ENCODE assay signal across 12 cellular contexts in genomic region chr9:18438951-18439350, GRCh38. TPM values are rescaled to one million over a fixed set of nuclear protein-coding genes. Genes with fewer than 3 reads are reported as not detected.
DNase-seq lines count a peak whose midpoint lies in the region; ATAC-seq and TF ChIP-seq lines count a peak whose summit lies in the region.
"Had no signal": no experiment of that assay in that cellular context is flagged by ENCODE, and none has a peak within 500 bp of the region (broad histone marks: within the 10 kb centered on the region; RNA-seq: fewer than 3 reads in every experiment).

No MANE protein-coding gene starts in this region.

- H3K36me3 ChIP-seq in PC-9 (ENCODE audit: low read depth) (no peaks in the 10 kb centered on the region), endodermal cell (ENCODE audit: control insufficient read depth, insufficient read depth, low read length) (no peaks in the 10 kb centered on the region), mesendoderm (ENCODE audit: control insufficient read depth, insufficient read depth, low read length) (no peaks in the 10 kb centered on the region), subcutaneous abdominal adipose tissue (ENCODE audit: control insufficient read depth in 5 of 5, insufficient read depth in 5 of 5, low read length in 5 of 5) (no peaks in the 10 kb centered on the region)

- no peaks in the 10 kb centered on the region for H3K36me3 Mint-ChIP-seq in endodermal cell (ENCODE audit: low read depth)
- H3K36me3 Mint-ChIP-seq: activated CD8-positive, alpha-beta memory T cell treated with anti-CD3 and anti-CD28 coated beads, Interleukin-2, amount 10 ng/mL, durations not matched to agents 7 days and 5 days had no signal

- no peaks in the 10 kb centered on the region for H3K79me1 ChIP-seq in mesendoderm (ENCODE audit: low read length)

- no peaks in the 10 kb centered on the region for H3K79me2 ChIP-seq in PC-9 (ENCODE audit: low read depth)
- no peaks in the 10 kb centered on the region for H3K79me2 ChIP-seq in mesendoderm (ENCODE audit: control insufficient read depth, insufficient read depth, low read length)

- peak overlapping the region; percentile 85 for H3K56ac ChIP-seq in mesendoderm (ENCODE audit: low read length)

- H3K27ac ChIP-seq in PC-9 = no peak overlapping the region
- no peak overlapping the region for H3K27ac ChIP-seq in endodermal cell (ENCODE audit: low read depth, low read length)
- no peak overlapping the region for H3K27ac ChIP-seq in mesendoderm (ENCODE audit: low read depth, low read length)
- no peak overlapping the region for H3K27ac ChIP-seq in subcutaneous abdominal adipose tissue (ENCODE audit: low read depth, low read length)

- no peak overlapping the region for H2AK5ac ChIP-seq in mesendoderm (ENCODE audit: low read length)

- no peak for ATAC-seq in GM21619 (IDR thresholded peaks at IDR 0.05; ENCODE audit: unreplicated experiment)
- ATAC-seq in HG03159 (IDR thresholded peaks at IDR 0.05; ENCODE audit: unreplicated experiment) = no peak
- ATAC-seq: activated CD8-positive, alpha-beta memory T cell treated with anti-CD3 and anti-CD28 coated beads, Interleukin-2, amount 10 ng/mL, durations not matched to agents 7 days and 5 days had no signal

- H2AFZ ChIP-seq in PC-9 = peak overlapping the region; percentile 84

- 94% methylated on average over 6 to 7 of the region's 7 CpGs for WGBS in endodermal cell (ENCODE audit: insufficient coverage in 1 of 2, insufficient read length in 1 of 2), 2 experiments
- WGBS in mesendoderm (ENCODE audit: extremely low coverage, insufficient coverage, low lambda C conversion rate) = no CpG with 5 or more reads among the region's 7 CpGs

- TF ChIP-seq CTCF in PC-9 (conservative IDR thresholded peaks at IDR 0.05) = no peak
- TF ChIP-seq CTCF in endodermal cell (conservative IDR thresholded peaks at IDR 0.05) = no peak

- H3F3A ChIP-seq in PC-9 (ENCODE audit: insufficient read depth, low read depth) = no peaks in the 10 kb centered on the region

- H3K27ac Mint-ChIP-seq in endodermal cell = no peak overlapping the region
- H3K27ac Mint-ChIP-seq: activated CD8-positive, alpha-beta memory T cell treated with anti-CD3 and anti-CD28 coated beads, Interleukin-2, amount 10 ng/mL, durations not matched to agents 7 days and 5 days; stimulated activated naive CD8-positive, alpha-beta T cell treated with anti-CD3 and anti-CD28 coated beads, Interleukin-15, Interleukin-2, amounts not matched to agents 100 ng/mL and 50 ng/mL, for 24 hours had no signal

- H3K9me3 Mint-ChIP-seq in endodermal cell = no peaks in the 10 kb centered on the region
- H3K9me3 Mint-ChIP-seq: stimulated activated naive CD8-positive, alpha-beta T cell treated with anti-CD3 and anti-CD28 coated beads, Interleukin-15, Interleukin-2, amounts not matched to agents 100 ng/mL and 50 ng/mL, for 24 hours had no signal

- H3K27me3 ChIP-seq in PC-9 (ENCODE audit: insufficient read depth, low read depth) (no peaks in the 10 kb centered on the region), endodermal cell (ENCODE audit: control insufficient read depth, insufficient read depth, low read length, poor library complexity, severe bottlenecking) (no peaks in the 10 kb centered on the region), mesendoderm (ENCODE audit: insufficient read depth, low read length, poor library complexity) (no peaks in the 10 kb centered on the region), subcutaneous abdominal adipose tissue (ENCODE audit: control insufficient read depth in 5 of 5, insufficient read depth in 4 of 5, low read length in 5 of 5) (no peaks in the 10 kb centered on the region)

- H4K5ac ChIP-seq in mesendoderm (ENCODE audit: low read length) = no peak overlapping the region

- peak overlapping the region; percentile 75 for H3K4me2 ChIP-seq in PC-9
- no peak overlapping the region for H3K4me2 ChIP-seq in mesendoderm (ENCODE audit: low read length)

- POLR2A ChIA-PET in PC-9 (lab: Charles Lee; ENCODE audit: unreplicated experiment) = no interaction called here
- POLR2A ChIA-PET in HEK293T (lab: Yijun Ruan, JAX) = no interaction called here

- BruUV-seq in PC-9 (replicated peaks; lab: Mats Ljungman, UMichigan) = no TSS peak

- H2BK5ac ChIP-seq in mesendoderm (ENCODE audit: low read length) = no peak overlapping the region

- H4K20me1 ChIP-seq in PC-9 (ENCODE audit: insufficient read depth) = no peaks in the 10 kb centered on the region

- H3K27me3 Mint-ChIP-seq in endodermal cell (ENCODE audit: insufficient read depth) = peaks cover 13% of the 10 kb centered on the region

- no peak overlapping the region for H3K18ac ChIP-seq in mesendoderm (ENCODE audit: low read length)

- H3K4me1 Mint-ChIP-seq in endodermal cell = peaks cover 26% of the 10 kb centered on the region
- H3K4me1 Mint-ChIP-seq: activated CD8-positive, alpha-beta memory T cell treated with anti-CD3 and anti-CD28 coated beads, Interleukin-2, amount 10 ng/mL, durations not matched to agents 7 days and 5 days had no signal

- H3K4ac ChIP-seq in mesendoderm (ENCODE audit: low read depth, low read length) = no peak overlapping the region

- no peaks in the 10 kb centered on the region for H3K9me3 ChIP-seq in PC-9 (ENCODE audit: insufficient read depth, low read depth)
- H3K9me3 ChIP-seq in endodermal cell (ENCODE audit: control insufficient read depth, low read length) = no peaks in the 10 kb centered on the region
- no peaks in the 10 kb centered on the region for H3K9me3 ChIP-seq in subcutaneous abdominal adipose tissue (ENCODE audit: control insufficient read depth in 5 of 5, low read length in 5 of 5)

- H3K9ac ChIP-seq in endodermal cell (ENCODE audit: extremely low read depth, low read length, poor library complexity, severe bottlenecking) (no peak overlapping the region), mesendoderm (ENCODE audit: low read length) (no peak overlapping the region), subcutaneous abdominal adipose tissue (ENCODE audit: low read length in 5 of 5) (peak overlapping the region in 1 of 5 donors; percentile 60)

- no peaks in the 10 kb centered on the region for H3K9me2 ChIP-seq in PC-9 (ENCODE audit: insufficient read depth)

- no peak overlapping the region for H2BK120ac ChIP-seq in mesendoderm (ENCODE audit: low read depth, low read length)

- no peak overlapping the region for H4K8ac ChIP-seq in mesendoderm (ENCODE audit: low read depth, low read length)

- DNase-seq in PC-9 (no peak), endodermal cell (no peak), mesendoderm (peak; percentile 14), NAMALWA (ENCODE audit: low spot score) (no peak), HEK293T (ENCODE audit: extremely low spot score) (no peak)
- DNase-seq: activated CD8-positive, alpha-beta memory T cell treated with anti-CD3 and anti-CD28 coated beads, Interleukin-2, amount 10 ng/mL, durations not matched to agents 7 days and 5 days; NCI-H1436 treated with DMSO at 0.1 percent for 48 hours; T-helper 2 cell had no signal

- intact Hi-C loops in PC-9 (cut with micrococcal nuclease; ENCODE audit: unreplicated experiment) = no loop called here

- CTCF ChIA-PET in PC-9 (lab: Charles Lee) = no interaction called here
- CTCF ChIA-PET in HEK293T (lab: Yijun Ruan, JAX) = no interaction called here

- H3K4me3 ChIP-seq in PC-9 = peak overlapping the region; percentile 47; the same call in 1 of the 2 replicates
- H3K4me3 ChIP-seq in endodermal cell (ENCODE audit: low read length) = no peak overlapping the region
- no peak overlapping the region for H3K4me3 ChIP-seq in mesendoderm (ENCODE audit: low read length)
- H3K4me3 ChIP-seq in subcutaneous abdominal adipose tissue (ENCODE audit: low read depth in 1 of 5, low read length in 5 of 5) = peak overlapping the region; percentile 61 to 79 (median 69)

- no peaks in the 10 kb centered on the region for H3K4me1 ChIP-seq in PC-9 (replicated peaks; ENCODE audit: insufficient read depth)
- no peaks in the 10 kb centered on the region for H3K4me1 ChIP-seq in endodermal cell (ENCODE audit: control insufficient read depth, insufficient read depth, low read length)
- peaks cover 3% of the 10 kb centered on the region for H3K4me1 ChIP-seq in mesendoderm (ENCODE audit: control insufficient read depth, low read depth, low read length)
- H3K4me1 ChIP-seq in subcutaneous abdominal adipose tissue (ENCODE audit: control insufficient read depth in 5 of 5, insufficient read depth in 5 of 5, low read length in 5 of 5) = peaks cover 0 to 21% (median 19%) of the 10 kb centered on the region in 5 donors

- no peak overlapping the region for H2BK15ac ChIP-seq in mesendoderm (replicated peaks; ENCODE audit: low read depth)

- H3K4me3 Mint-ChIP-seq in endodermal cell = peak overlapping the region; percentile 52
- H3K4me3 Mint-ChIP-seq: activated CD8-positive, alpha-beta memory T cell treated with anti-CD3 and anti-CD28 coated beads, Interleukin-2, amount 10 ng/mL, durations not matched to agents 7 days and 5 days; stimulated activated naive CD8-positive, alpha-beta T cell treated with anti-CD3 and anti-CD28 coated beads, Interleukin-15, Interleukin-2, amounts not matched to agents 100 ng/mL and 50 ng/mL, for 24 hours had no signal

- no peak overlapping the region for H3K23ac ChIP-seq in mesendoderm (ENCODE audit: low read length)

TF ChIP-seq in HEK293T, 16 proteins besides CTCF, POLR2A, EP300 and RAD21:
- TF ChIP-seq L3MBTL2 (conservative IDR thresholded peaks at IDR 0.05) = no peak

RNA-seq across cellular contexts. Expression of gene ADAMTSL1, which starts 35.0 kb away (rescaled TPM):
- total RNA-seq in PC-9 (2021) (not detected in 2 replicates), endodermal cell (1 to 10 TPM in 1 of 2 donors, not detected in 1; 1.5 TPM)
- 2.1 TPM for polyA plus RNA-seq in endodermal cell (2013, experiment 1 of 2)
- polyA plus RNA-seq in endodermal cell (2013, experiment 2 of 2) = 2.1 TPM
- polyA plus RNA-seq in mesendoderm (2013, experiment 1 of 2) = 0.56 TPM
- polyA plus RNA-seq in mesendoderm (2013, experiment 2 of 2) = 0.56 TPM
- total RNA-seq: activated CD8-positive, alpha-beta memory T cell treated with anti-CD3 and anti-CD28 coated beads, Interleukin-2, amount 10 ng/mL, durations not matched to agents 7 days and 5 days had no signal

Comparison
In these comparisons a context has a peak if more than half of its experiments do, and no peak if none do; other contexts are left out.
1. H3K4me3 ChIP-seq: peak in PC-9 (single experiment) and subcutaneous abdominal adipose tissue (5 of 5); none in endodermal cell (single experiment) and mesendoderm (single experiment).